ENCODE assay signal across 10 cellular contexts in the genomic region with DNA sequence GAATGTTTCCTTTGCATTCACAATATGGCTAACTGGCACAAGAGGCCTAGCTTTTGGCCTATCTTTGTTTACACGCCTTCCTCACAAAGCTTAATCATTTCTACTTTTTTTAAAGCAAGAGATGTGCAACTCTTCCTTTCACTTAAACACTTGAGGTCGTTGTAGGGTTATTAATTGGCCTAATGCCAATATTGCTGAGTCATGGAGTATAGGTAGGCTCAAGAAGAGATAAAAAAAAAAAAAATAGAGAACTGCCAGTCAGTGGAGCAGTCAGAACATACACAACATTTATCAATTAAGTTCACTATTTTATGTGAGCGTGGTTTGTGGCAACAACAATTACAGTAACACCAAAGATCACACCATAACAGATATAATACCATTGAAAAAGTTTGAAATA.
DNase-seq lines count a peak whose midpoint lies in the region; ATAC-seq and TF ChIP-seq lines count a peak whose summit lies in the region.
"Had no signal": no experiment of that assay in that cellular context is flagged by ENCODE, and none has a peak within 500 bp of the region (broad histone marks: within the 10 kb centered on the region; RNA-seq: fewer than 3 reads in every experiment).

No MANE protein-coding gene starts in this region.

- no peaks in the 10 kb centered on the region for H3K9me3 Mint-ChIP-seq in stimulated activated naive CD8-positive, alpha-beta T cell treated with anti-CD3 and anti-CD28 coated beads, Interleukin-15, Interleukin-2, amounts not matched to agents 100 ng/mL and 50 ng/mL, for 24 hours

- H3K36me3 Mint-ChIP-seq in stimulated activated naive CD8-positive, alpha-beta T cell treated with anti-CD3 and anti-CD28 coated beads, Interleukin-15, Interleukin-2, amounts not matched to agents 100 ng/mL and 50 ng/mL, for 24 hours (ENCODE audit: low read depth), result peaks cover 44% of the 10 kb centered on the region

- ATAC-seq in stimulated activated naive CD8-positive, alpha-beta T cell treated with anti-CD3 and anti-CD28 coated beads, Interleukin-15, Interleukin-2, amounts not matched to agents 100 U/mL and 50 U/mL, for 24 hours, result no peak
- no peak for ATAC-seq in HG02981 (IDR thresholded peaks at IDR 0.05; ENCODE audit: unreplicated experiment)
- ATAC-seq in GM21825 (IDR thresholded peaks at IDR 0.05; ENCODE audit: unreplicated experiment), result no peak

- DNase-seq in stimulated activated naive CD8-positive, alpha-beta T cell treated with anti-CD3 and anti-CD28 coated beads, Interleukin-15, Interleukin-2, amounts not matched to agents 100 U/mL and 50 U/mL, for 24 hours, result no peak
- peak; percentile 17 for DNase-seq in SW480 (ENCODE audit: low spot score)
- DNase-seq in fibroblast of mammary gland (ENCODE audit: low read depth), result peak; percentile 55
- no peak for DNase-seq in stimulated activated CD4-positive, alpha-beta T cell treated with anti-CD3 and anti-CD28 coated beads, Interleukin-4, amount 100 ng/mL, for 4 hours
- DNase-seq in inferior parietal cortex (ENCODE audit: extremely low spot score), result no peak
- DNase-seq: activated gamma-delta T cell, psoas muscle had no signal

- no peaks in the 10 kb centered on the region for H3K27me3 Mint-ChIP-seq in stimulated activated naive CD8-positive, alpha-beta T cell treated with anti-CD3 and anti-CD28 coated beads, Interleukin-15, Interleukin-2, amounts not matched to agents 100 ng/mL and 50 ng/mL, for 24 hours

- peaks cover 37% of the 10 kb centered on the region for H3K4me1 Mint-ChIP-seq in stimulated activated naive CD8-positive, alpha-beta T cell treated with anti-CD3 and anti-CD28 coated beads, Interleukin-15, Interleukin-2, amounts not matched to agents 100 ng/mL and 50 ng/mL, for 24 hours (ENCODE audit: low read depth)

- H3K4me3 ChIP-seq in fibroblast of mammary gland (ENCODE audit: control insufficient read depth, low read depth, low read length), result no peak overlapping the region
- H3K4me3 ChIP-seq: psoas muscle had no signal

- no peak for TF ChIP-seq CTCF in fibroblast of mammary gland (conservative IDR thresholded peaks at IDR 0.05; ENCODE audit: control insufficient read depth, insufficient read depth, low read depth, low read length)

- peak overlapping the region; percentile 57 for H3K27ac Mint-ChIP-seq in stimulated activated naive CD8-positive, alpha-beta T cell treated with anti-CD3 and anti-CD28 coated beads, Interleukin-15, Interleukin-2, amounts not matched to agents 100 ng/mL and 50 ng/mL, for 24 hours

- H3K4me3 Mint-ChIP-seq in stimulated activated naive CD8-positive, alpha-beta T cell treated with anti-CD3 and anti-CD28 coated beads, Interleukin-15, Interleukin-2, amounts not matched to agents 100 ng/mL and 50 ng/mL, for 24 hours, result no peak overlapping the region

Comparison
In these comparisons a context has a peak if more than half of its experiments do, and no peak if none do; other contexts are left out.
1. DNase-seq: peak in SW480 (single experiment) and fibroblast of mammary gland (single experiment); none in stimulated activated naive CD8-positive, alpha-beta T cell treated with anti-CD3 and anti-CD28 coated beads, Interleukin-15, Interleukin-2, amounts not matched to agents 100 U/mL and 50 U/mL, for 24 hours (single experiment), stimulated activated CD4-positive, alpha-beta T cell treated with anti-CD3 and anti-CD28 coated beads, Interleukin-4, amount 100 ng/mL, for 4 hours (0 of 2) and inferior parietal cortex (single experiment).